Comparison of ENCODE assay signal across 38 cellular contexts in genomic region chr11:55795256-55795655, GRCh38. TPM values are rescaled to one million over a fixed set of nuclear protein-coding genes. Genes with fewer than 3 reads are reported as not detected.
"Had no signal": no experiment of that assay in that cellular context is flagged by ENCODE, and none has a peak within 500 bp of the region (broad histone marks: within the 10 kb centered on the region; RNA-seq: fewer than 3 reads in every experiment).

Gene OR5D14 (plus strand): TSS chr11:55795556. CDS start chr11:55795556, 0 bp downstream.

- DNase-seq: Karpas-422, Kasumi-1, KG1, MG63, MM.1S, MV-4-11, NCI-H1048, NCI-H1092, NCI-H1092 treated with DMSO at 0.1 percent for 48 hours, NCI-H1105, NCI-H1105 treated with DMSO at 0.1 percent for 48 hours, NCI-H1417, NCI-H1417 treated with DMSO at 0.1 percent for 48 hours, NCI-H1436, NCI-H1436 treated with DMSO at 0.1 percent for 48 hours, NCI-H146, NCI-H1694, NCI-H1694 treated with DMSO at 0.1 percent for 48 hours, NCI-H187, NCI-H187 treated with DMSO at 0.1 percent for 48 hours, NCI-H1930, NCI-H2029, NCI-H2029 treated with DMSO at 0.1 percent for 48 hours, NCI-H2081, NCI-H2081 treated with DMSO at 0.1 percent for 48 hours, NCI-H2107, NCI-H2171, NCI-H2171 treated with DMSO at 0.1 percent for 48 hours, NCI-H2227 treated with DMSO at 0.1 percent for 48 hours, NCI-H226, NCI-H345, NCI-H446, NCI-H446 treated with DMSO at 0.1 percent for 48 hours had no signal

- H3K27me3 ChIP-seq: MG63 had no signal

- H3K9me3 ChIP-seq: MG63 had no signal

- H3K27ac ChIP-seq: KMS-11 had no signal

- H3K36me3 ChIP-seq: MG63 had no signal

- H3K4me2 ChIP-seq: KMS-11 had no signal

- H3K4me3 ChIP-seq: MG63 had no signal

- H3K9ac ChIP-seq: KMS-11 had no signal

RNA-seq across cellular contexts. Expression of gene OR5D14, which starts in this region (rescaled TPM):
- total RNA-seq: LHCN-M2, M059J, MCF 10A, NCI-H460 had no signal
